ENCODE assay signal across 3 cellular contexts in the genomic region with DNA sequence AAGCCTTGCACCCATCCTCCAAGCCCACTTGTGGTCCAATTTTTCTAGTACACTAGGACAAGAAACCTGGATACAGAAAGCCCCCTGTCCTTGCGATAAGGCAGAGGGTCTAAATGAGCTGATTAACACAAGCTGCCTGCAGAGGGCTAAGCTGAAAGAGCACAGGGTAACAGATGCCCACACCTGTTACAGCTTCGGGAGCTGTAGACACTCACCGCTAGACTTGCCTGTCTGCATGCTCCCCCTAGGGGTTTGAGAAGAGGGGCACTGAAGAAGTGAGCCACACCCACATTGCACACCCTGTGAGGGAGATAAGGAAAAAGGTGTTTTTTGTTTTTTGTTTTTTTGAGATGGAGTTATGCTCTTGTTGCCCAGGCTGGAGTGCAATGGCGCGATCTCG.
TF ChIP-seq lines count a peak whose summit lies in the region.

No MANE protein-coding gene starts in this region.

TF ChIP-seq in SK-N-SH, 30 proteins besides CTCF, POLR2A, EP300 and RAD21 (continued from another document and continues in another):
- TF ChIP-seq, protein P1, sequence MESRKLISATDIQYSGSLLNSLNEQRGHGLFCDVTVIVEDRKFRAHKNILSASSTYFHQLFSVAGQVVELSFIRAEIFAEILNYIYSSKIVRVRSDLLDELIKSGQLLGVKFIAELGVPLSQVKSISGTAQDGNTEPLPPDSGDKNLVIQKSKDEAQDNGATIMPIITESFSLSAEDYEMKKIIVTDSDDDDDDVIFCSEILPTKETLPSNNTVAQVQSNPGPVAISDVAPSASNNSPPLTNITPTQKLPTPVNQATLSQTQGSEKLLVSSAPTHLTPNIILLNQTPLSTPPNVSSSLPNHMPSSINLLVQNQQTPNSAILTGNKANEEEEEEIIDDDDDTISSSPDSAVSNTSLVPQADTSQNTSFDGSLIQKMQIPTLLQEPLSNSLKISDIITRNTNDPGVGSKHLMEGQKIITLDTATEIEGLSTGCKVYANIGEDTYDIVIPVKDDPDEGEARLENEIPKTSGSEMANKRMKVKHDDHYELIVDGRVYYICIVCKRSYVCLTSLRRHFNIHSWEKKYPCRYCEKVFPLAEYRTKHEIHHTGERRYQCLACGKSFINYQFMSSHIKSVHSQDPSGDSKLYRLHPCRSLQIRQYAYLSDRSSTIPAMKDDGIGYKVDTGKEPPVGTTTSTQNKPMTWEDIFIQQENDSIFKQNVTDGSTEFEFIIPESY (IDR thresholded peaks at IDR 0.05; ENCODE audit: borderline replicate concordance, low read depth), result no peak
- TF ChIP-seq RCOR1 (IDR thresholded peaks at IDR 0.05; ENCODE audit: low read length) (no peak), YY1 (IDR thresholded peaks at IDR 0.05; ENCODE audit: low read depth) (no peak), MEF2A (IDR thresholded peaks at IDR 0.05; ENCODE audit: borderline replicate concordance, low read depth) (no peak), EZH2phosphoT487 (IDR thresholded peaks at IDR 0.05; ENCODE audit: borderline replicate concordance, low read depth) (no peak), GATA2 (CRISPR knock-in tag; IDR thresholded peaks at IDR 0.05) (no peak), FOXM1 (IDR thresholded peaks at IDR 0.05; ENCODE audit: low read depth) (no peak), TAF1 (IDR thresholded peaks at IDR 0.05; ENCODE audit: borderline replicate concordance, low read depth, low read length) (no peak), CHD2 (IDR thresholded peaks at IDR 0.05; ENCODE audit: low read length, partially characterized antibody) (no peak), NFIC (IDR thresholded peaks at IDR 0.05; ENCODE audit: borderline replicate concordance) (no peak), SMC3 (IDR thresholded peaks at IDR 0.05; ENCODE audit: low read depth, low read length) (no peak), POLR2AphosphoS5 (IDR thresholded peaks at IDR 0.05; ENCODE audit: low read depth, low read length) (no peak)
- TF ChIP-seq, protein P2, sequence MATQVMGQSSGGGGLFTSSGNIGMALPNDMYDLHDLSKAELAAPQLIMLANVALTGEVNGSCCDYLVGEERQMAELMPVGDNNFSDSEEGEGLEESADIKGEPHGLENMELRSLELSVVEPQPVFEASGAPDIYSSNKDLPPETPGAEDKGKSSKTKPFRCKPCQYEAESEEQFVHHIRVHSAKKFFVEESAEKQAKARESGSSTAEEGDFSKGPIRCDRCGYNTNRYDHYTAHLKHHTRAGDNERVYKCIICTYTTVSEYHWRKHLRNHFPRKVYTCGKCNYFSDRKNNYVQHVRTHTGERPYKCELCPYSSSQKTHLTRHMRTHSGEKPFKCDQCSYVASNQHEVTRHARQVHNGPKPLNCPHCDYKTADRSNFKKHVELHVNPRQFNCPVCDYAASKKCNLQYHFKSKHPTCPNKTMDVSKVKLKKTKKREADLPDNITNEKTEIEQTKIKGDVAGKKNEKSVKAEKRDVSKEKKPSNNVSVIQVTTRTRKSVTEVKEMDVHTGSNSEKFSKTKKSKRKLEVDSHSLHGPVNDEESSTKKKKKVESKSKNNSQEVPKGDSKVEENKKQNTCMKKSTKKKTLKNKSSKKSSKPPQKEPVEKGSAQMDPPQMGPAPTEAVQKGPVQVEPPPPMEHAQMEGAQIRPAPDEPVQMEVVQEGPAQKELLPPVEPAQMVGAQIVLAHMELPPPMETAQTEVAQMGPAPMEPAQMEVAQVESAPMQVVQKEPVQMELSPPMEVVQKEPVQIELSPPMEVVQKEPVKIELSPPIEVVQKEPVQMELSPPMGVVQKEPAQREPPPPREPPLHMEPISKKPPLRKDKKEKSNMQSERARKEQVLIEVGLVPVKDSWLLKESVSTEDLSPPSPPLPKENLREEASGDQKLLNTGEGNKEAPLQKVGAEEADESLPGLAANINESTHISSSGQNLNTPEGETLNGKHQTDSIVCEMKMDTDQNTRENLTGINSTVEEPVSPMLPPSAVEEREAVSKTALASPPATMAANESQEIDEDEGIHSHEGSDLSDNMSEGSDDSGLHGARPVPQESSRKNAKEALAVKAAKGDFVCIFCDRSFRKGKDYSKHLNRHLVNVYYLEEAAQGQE (IDR thresholded peaks at IDR 0.05; ENCODE audit: low read depth, low read length), result no peak
- TF ChIP-seq, protein P3, sequence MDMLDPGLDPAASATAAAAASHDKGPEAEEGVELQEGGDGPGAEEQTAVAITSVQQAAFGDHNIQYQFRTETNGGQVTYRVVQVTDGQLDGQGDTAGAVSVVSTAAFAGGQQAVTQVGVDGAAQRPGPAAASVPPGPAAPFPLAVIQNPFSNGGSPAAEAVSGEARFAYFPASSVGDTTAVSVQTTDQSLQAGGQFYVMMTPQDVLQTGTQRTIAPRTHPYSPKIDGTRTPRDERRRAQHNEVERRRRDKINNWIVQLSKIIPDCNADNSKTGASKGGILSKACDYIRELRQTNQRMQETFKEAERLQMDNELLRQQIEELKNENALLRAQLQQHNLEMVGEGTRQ (IDR thresholded peaks at IDR 0.05; ENCODE audit: borderline replicate concordance, low read depth, low read length), result no peak

TF ChIP-seq in SK-N-SH treated with all-trans-retinoic acid at 6 μM for 48 hours, 23 proteins besides CTCF, POLR2A, EP300 and RAD21 (continued from another document):
- TF ChIP-seq, protein P4, sequence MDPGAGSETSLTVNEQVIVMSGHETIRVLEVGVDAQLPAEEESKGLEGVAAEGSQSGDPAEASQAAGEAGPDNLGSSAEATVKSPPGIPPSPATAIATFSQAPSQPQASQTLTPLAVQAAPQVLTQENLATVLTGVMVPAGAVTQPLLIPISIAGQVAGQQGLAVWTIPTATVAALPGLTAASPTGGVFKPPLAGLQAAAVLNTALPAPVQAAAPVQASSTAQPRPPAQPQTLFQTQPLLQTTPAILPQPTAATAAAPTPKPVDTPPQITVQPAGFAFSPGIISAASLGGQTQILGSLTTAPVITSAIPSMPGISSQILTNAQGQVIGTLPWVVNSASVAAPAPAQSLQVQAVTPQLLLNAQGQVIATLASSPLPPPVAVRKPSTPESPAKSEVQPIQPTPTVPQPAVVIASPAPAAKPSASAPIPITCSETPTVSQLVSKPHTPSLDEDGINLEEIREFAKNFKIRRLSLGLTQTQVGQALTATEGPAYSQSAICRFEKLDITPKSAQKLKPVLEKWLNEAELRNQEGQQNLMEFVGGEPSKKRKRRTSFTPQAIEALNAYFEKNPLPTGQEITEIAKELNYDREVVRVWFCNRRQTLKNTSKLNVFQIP (CRISPR knock-in tag; IDR thresholded peaks at IDR 0.05; ENCODE audit: borderline replicate concordance, low read depth), result no peak
- TF ChIP-seq CSDC2 (CRISPR knock-in tag; IDR thresholded peaks at IDR 0.05) (no peak), ZNF70 (CRISPR knock-in tag; IDR thresholded peaks at IDR 0.05) (no peak)
- TF ChIP-seq, protein P5, sequence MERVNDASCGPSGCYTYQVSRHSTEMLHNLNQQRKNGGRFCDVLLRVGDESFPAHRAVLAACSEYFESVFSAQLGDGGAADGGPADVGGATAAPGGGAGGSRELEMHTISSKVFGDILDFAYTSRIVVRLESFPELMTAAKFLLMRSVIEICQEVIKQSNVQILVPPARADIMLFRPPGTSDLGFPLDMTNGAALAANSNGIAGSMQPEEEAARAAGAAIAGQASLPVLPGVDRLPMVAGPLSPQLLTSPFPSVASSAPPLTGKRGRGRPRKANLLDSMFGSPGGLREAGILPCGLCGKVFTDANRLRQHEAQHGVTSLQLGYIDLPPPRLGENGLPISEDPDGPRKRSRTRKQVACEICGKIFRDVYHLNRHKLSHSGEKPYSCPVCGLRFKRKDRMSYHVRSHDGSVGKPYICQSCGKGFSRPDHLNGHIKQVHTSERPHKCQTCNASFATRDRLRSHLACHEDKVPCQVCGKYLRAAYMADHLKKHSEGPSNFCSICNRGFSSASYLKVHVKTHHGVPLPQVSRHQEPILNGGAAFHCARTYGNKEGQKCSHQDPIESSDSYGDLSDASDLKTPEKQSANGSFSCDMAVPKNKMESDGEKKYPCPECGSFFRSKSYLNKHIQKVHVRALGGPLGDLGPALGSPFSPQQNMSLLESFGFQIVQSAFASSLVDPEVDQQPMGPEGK (CRISPR knock-in tag; IDR thresholded peaks at IDR 0.05; ENCODE audit: borderline replicate concordance), result no peak
TF ChIP-seq in SK-N-SH treated with all-trans-retinoic acid at 6 μM for 48 hours: peak in this region for 0.

TF ChIP-seq in WTC11, 78 proteins besides CTCF, POLR2A, EP300 and RAD21 (continued from another document and continues in another):
- TF ChIP-seq, protein P3 (CRISPR knock-in tag; IDR thresholded peaks at IDR 0.05), result no peak
- TF ChIP-seq, protein P6, sequence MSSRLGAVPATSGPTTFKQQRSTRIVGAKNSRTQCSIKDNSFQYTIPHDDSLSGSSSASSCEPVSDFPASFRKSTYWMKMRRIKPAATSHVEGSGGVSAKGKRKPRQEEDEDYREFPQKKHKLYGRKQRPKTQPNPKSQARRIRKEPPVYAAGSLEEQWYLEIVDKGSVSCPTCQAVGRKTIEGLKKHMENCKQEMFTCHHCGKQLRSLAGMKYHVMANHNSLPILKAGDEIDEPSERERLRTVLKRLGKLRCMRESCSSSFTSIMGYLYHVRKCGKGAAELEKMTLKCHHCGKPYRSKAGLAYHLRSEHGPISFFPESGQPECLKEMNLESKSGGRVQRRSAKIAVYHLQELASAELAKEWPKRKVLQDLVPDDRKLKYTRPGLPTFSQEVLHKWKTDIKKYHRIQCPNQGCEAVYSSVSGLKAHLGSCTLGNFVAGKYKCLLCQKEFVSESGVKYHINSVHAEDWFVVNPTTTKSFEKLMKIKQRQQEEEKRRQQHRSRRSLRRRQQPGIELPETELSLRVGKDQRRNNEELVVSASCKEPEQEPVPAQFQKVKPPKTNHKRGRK (CRISPR knock-in tag; IDR thresholded peaks at IDR 0.05; ENCODE audit: borderline replicate concordance), result no peak
- no peak for TF ChIP-seq ATF1 (CRISPR knock-in tag; IDR thresholded peaks at IDR 0.05)
- TF ChIP-seq, protein P7, sequence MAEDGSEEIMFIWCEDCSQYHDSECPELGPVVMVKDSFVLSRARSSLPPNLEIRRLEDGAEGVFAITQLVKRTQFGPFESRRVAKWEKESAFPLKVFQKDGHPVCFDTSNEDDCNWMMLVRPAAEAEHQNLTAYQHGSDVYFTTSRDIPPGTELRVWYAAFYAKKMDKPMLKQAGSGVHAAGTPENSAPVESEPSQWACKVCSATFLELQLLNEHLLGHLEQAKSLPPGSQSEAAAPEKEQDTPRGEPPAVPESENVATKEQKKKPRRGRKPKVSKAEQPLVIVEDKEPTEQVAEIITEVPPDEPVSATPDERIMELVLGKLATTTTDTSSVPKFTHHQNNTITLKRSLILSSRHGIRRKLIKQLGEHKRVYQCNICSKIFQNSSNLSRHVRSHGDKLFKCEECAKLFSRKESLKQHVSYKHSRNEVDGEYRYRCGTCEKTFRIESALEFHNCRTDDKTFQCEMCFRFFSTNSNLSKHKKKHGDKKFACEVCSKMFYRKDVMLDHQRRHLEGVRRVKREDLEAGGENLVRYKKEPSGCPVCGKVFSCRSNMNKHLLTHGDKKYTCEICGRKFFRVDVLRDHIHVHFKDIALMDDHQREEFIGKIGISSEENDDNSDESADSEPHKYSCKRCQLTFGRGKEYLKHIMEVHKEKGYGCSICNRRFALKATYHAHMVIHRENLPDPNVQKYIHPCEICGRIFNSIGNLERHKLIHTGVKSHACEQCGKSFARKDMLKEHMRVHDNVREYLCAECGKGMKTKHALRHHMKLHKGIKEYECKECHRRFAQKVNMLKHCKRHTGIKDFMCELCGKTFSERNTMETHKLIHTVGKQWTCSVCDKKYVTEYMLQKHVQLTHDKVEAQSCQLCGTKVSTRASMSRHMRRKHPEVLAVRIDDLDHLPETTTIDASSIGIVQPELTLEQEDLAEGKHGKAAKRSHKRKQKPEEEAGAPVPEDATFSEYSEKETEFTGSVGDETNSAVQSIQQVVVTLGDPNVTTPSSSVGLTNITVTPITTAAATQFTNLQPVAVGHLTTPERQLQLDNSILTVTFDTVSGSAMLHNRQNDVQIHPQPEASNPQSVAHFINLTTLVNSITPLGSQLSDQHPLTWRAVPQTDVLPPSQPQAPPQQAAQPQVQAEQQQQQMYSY (CRISPR knock-in tag; IDR thresholded peaks at IDR 0.05), result no peak
- TF ChIP-seq, protein P8, sequence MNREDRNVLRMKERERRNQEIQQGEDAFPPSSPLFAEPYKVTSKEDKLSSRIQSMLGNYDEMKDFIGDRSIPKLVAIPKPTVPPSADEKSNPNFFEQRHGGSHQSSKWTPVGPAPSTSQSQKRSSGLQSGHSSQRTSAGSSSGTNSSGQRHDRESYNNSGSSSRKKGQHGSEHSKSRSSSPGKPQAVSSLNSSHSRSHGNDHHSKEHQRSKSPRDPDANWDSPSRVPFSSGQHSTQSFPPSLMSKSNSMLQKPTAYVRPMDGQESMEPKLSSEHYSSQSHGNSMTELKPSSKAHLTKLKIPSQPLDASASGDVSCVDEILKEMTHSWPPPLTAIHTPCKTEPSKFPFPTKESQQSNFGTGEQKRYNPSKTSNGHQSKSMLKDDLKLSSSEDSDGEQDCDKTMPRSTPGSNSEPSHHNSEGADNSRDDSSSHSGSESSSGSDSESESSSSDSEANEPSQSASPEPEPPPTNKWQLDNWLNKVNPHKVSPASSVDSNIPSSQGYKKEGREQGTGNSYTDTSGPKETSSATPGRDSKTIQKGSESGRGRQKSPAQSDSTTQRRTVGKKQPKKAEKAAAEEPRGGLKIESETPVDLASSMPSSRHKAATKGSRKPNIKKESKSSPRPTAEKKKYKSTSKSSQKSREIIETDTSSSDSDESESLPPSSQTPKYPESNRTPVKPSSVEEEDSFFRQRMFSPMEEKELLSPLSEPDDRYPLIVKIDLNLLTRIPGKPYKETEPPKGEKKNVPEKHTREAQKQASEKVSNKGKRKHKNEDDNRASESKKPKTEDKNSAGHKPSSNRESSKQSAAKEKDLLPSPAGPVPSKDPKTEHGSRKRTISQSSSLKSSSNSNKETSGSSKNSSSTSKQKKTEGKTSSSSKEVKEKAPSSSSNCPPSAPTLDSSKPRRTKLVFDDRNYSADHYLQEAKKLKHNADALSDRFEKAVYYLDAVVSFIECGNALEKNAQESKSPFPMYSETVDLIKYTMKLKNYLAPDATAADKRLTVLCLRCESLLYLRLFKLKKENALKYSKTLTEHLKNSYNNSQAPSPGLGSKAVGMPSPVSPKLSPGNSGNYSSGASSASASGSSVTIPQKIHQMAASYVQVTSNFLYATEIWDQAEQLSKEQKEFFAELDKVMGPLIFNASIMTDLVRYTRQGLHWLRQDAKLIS (CRISPR knock-in tag; IDR thresholded peaks at IDR 0.05; ENCODE audit: borderline replicate concordance), result no peak
- TF ChIP-seq, protein P9, sequence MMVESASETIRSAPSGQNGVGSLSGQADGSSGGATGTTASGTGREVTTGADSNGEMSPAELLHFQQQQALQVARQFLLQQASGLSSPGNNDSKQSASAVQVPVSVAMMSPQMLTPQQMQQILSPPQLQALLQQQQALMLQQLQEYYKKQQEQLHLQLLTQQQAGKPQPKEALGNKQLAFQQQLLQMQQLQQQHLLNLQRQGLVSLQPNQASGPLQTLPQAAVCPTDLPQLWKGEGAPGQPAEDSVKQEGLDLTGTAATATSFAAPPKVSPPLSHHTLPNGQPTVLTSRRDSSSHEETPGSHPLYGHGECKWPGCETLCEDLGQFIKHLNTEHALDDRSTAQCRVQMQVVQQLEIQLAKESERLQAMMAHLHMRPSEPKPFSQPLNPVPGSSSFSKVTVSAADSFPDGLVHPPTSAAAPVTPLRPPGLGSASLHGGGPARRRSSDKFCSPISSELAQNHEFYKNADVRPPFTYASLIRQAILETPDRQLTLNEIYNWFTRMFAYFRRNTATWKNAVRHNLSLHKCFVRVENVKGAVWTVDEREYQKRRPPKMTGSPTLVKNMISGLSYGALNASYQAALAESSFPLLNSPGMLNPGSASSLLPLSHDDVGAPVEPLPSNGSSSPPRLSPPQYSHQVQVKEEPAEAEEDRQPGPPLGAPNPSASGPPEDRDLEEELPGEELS (CRISPR knock-in tag; IDR thresholded peaks at IDR 0.05), result no peak
- no peak for TF ChIP-seq ZNF138 (CRISPR knock-in tag; conservative IDR thresholded peaks at IDR 0.05)
- TF ChIP-seq ZNF317 (CRISPR knock-in tag; IDR thresholded peaks at IDR 0.05; ENCODE audit: borderline replicate concordance, low read depth), result no peak
- no peak for TF ChIP-seq SMAD3 (CRISPR knock-in tag; IDR thresholded peaks at IDR 0.05; ENCODE audit: borderline replicate concordance)
